In genomic region chr4:31585503-31585902, GRCh38 we compare ENCODE assay signal across 28 cellular contexts.
"Had no signal": no experiment of that assay in that cellular context is flagged by ENCODE, and none has a peak within 500 bp of the region (broad histone marks: within the 10 kb centered on the region; RNA-seq: fewer than 3 reads in every experiment).

No MANE protein-coding gene starts in this region.

- DNase-seq: colonic mucosa; cortex of kidney; dermis blood vessel endothelial cell; dorsolateral prefrontal cortex; effector CD4-positive, alpha-beta T cell; effector CD8-positive, alpha-beta T cell; effector memory CD4-positive, alpha-beta T cell; effector memory CD8-positive, alpha-beta T cell; endodermal cell; erythroblast; esophagus squamous epithelium; foreskin fibroblast; foreskin keratinocyte; foreskin melanocyte; gastrocnemius medialis; glutamatergic neuron; head of caudate nucleus; heart left ventricle; heart right ventricle had no signal

- H3K4me1 ChIP-seq: colonic mucosa, esophagus muscularis mucosa, esophagus squamous epithelium, foreskin keratinocyte, gastrocnemius medialis, gastroesophageal sphincter, heart left ventricle, heart right ventricle had no signal

- ATAC-seq: effector memory CD8-positive, alpha-beta T cell; esophagus mucosa; foreskin keratinocyte; gastrocnemius medialis; gastroesophageal sphincter; heart left ventricle; heart right ventricle had no signal

- H3K27me3 ChIP-seq: colonic mucosa, dorsolateral prefrontal cortex, esophagus muscularis mucosa, esophagus squamous epithelium, foreskin keratinocyte, gastrocnemius medialis, gastroesophageal sphincter, heart left ventricle, heart right ventricle had no signal

- H3K36me3 ChIP-seq: colonic mucosa, esophagus muscularis mucosa, esophagus squamous epithelium, gastrocnemius medialis, gastroesophageal sphincter, heart left ventricle, heart right ventricle had no signal

- H3K9me3 ChIP-seq: colonic mucosa, esophagus muscularis mucosa, esophagus squamous epithelium, gastrocnemius medialis, gastroesophageal sphincter, heart left ventricle, heart right ventricle had no signal

- FAIRE-seq: colon, endometrium, endothelial cell of umbilical vein, frontal cortex had no signal

- H3K4me3 ChIP-seq: colonic mucosa, coronary artery, dorsolateral prefrontal cortex, esophagus muscularis mucosa, esophagus squamous epithelium, gastrocnemius medialis, gastroesophageal sphincter, heart left ventricle, heart right ventricle had no signal

- H3K27ac ChIP-seq: colonic mucosa, coronary artery, dorsolateral prefrontal cortex, epithelial cell of prostate, esophagus muscularis mucosa, esophagus squamous epithelium, foreskin keratinocyte, gastrocnemius medialis, gastroesophageal sphincter, heart left ventricle, heart right ventricle had no signal
